Comparison of ENCODE assay signal across 1 cellular context in genomic region chr7:148914208-148914777, GRCh38.
TF ChIP-seq lines count a peak whose summit lies in the region.

No MANE protein-coding gene starts in this region.

TF ChIP-seq in GM23338, 12 proteins besides CTCF, POLR2A, EP300 and RAD21 (continued from another document):
- TF ChIP-seq, protein P1, sequence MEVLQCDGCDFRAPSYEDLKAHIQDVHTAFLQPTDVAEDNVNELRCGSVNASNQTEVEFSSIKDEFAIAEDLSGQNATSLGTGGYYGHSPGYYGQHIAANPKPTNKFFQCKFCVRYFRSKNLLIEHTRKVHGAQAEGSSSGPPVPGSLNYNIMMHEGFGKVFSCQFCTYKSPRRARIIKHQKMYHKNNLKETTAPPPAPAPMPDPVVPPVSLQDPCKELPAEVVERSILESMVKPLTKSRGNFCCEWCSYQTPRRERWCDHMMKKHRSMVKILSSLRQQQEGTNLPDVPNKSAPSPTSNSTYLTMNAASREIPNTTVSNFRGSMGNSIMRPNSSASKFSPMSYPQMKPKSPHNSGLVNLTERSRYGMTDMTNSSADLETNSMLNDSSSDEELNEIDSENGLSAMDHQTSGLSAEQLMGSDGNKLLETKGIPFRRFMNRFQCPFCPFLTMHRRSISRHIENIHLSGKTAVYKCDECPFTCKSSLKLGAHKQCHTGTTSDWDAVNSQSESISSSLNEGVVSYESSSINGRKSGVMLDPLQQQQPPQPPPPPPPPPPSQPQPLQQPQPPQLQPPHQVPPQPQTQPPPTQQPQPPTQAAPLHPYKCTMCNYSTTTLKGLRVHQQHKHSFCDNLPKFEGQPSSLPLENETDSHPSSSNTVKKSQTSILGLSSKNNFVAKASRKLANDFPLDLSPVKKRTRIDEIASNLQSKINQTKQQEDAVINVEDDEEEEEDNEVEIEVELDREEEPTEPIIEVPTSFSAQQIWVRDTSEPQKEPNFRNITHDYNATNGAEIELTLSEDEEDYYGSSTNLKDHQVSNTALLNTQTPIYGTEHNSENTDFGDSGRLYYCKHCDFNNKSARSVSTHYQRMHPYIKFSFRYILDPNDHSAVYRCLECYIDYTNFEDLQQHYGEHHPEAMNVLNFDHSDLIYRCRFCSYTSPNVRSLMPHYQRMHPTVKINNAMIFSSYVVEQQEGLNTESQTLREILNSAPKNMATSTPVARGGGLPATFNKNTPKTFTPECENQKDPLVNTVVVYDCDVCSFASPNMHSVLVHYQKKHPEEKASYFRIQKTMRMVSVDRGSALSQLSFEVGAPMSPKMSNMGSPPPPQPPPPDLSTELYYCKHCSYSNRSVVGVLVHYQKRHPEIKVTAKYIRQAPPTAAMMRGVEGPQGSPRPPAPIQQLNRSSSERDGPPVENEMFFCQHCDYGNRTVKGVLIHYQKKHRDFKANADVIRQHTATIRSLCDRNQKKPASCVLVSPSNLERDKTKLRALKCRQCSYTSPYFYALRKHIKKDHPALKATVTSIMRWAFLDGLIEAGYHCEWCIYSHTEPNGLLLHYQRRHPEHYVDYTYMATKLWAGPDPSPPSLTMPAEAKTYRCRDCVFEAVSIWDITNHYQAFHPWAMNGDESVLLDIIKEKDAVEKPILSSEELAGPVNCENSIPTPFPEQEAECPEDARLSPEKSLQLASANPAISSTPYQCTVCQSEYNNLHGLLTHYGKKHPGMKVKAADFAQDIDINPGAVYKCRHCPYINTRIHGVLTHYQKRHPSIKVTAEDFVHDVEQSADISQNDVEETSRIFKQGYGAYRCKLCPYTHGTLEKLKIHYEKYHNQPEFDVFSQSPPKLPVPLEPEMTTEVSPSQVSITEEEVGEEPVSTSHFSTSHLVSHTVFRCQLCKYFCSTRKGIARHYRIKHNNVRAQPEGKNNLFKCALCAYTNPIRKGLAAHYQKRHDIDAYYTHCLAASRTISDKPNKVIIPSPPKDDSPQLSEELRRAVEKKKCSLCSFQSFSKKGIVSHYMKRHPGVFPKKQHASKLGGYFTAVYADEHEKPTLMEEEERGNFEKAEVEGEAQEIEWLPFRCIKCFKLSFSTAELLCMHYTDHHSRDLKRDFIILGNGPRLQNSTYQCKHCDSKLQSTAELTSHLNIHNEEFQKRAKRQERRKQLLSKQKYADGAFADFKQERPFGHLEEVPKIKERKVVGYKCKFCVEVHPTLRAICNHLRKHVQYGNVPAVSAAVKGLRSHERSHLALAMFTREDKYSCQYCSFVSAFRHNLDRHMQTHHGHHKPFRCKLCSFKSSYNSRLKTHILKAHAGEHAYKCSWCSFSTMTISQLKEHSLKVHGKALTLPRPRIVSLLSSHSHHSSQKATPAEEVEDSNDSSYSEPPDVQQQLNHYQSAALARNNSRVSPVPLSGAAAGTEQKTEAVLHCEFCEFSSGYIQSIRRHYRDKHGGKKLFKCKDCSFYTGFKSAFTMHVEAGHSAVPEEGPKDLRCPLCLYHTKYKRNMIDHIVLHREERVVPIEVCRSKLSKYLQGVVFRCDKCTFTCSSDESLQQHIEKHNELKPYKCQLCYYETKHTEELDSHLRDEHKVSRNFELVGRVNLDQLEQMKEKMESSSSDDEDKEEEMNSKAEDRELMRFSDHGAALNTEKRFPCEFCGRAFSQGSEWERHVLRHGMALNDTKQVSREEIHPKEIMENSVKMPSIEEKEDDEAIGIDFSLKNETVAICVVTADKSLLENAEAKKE (CRISPR knock-in tag; IDR thresholded peaks at IDR 0.05), result no peak
- TF ChIP-seq ZNF114 (CRISPR knock-in tag; IDR thresholded peaks at IDR 0.05), result no peak
- no peak for TF ChIP-seq EZH2phosphoT487 (IDR thresholded peaks at IDR 0.05; ENCODE audit: unreplicated experiment)
- no peak for TF ChIP-seq REST (IDR thresholded peaks at IDR 0.05; ENCODE audit: unreplicated experiment)
